ENCODE assay signal across 25 cellular contexts in genomic region chr14:99003646-99004045, GRCh38.
A peak's percentile ranks its signal among the peaks of the same experiment; 100 is the strongest.
DNase-seq lines count a peak whose midpoint lies in the region; ATAC-seq, FAIRE-seq and TF ChIP-seq lines count a peak whose summit lies in the region.
"Had no signal": no experiment of that assay in that cellular context is flagged by ENCODE, and none has a peak within 500 bp of the region (broad histone marks: within the 10 kb centered on the region; RNA-seq: fewer than 3 reads in every experiment).

No MANE protein-coding gene starts in this region.

- no peak overlapping the region for H3K27ac ChIP-seq in HepG2 (ENCODE audit: extremely low read length, insufficient read depth, low read length)
- no peak overlapping the region for H3K27ac ChIP-seq in right lobe of liver
- no peak overlapping the region for H3K27ac ChIP-seq in endodermal cell (ENCODE audit: low read depth, low read length)
- H3K27ac ChIP-seq in keratinocyte (ENCODE audit: control insufficient read depth, insufficient read depth, low read length) = no peak overlapping the region
- no peak overlapping the region for H3K27ac ChIP-seq in heart right ventricle
- H3K27ac ChIP-seq: 22Rv1, BLaER1 had no signal

- H3K27ac Mint-ChIP-seq in endodermal cell = no peak overlapping the region
- H3K27ac Mint-ChIP-seq: B cell; CD14-positive monocyte; CD4-positive, alpha-beta T cell; GM23338; HFFc6 had no signal

- no peak for FAIRE-seq in HepG2 (lab: Jason Lieb, UNC)
- peak; percentile 13 for FAIRE-seq in keratinocyte (lab: Jason Lieb, UNC)
- FAIRE-seq: A204.1, D721Med, GM12891, GM18507 had no signal

- DNase-seq in HepG2 (ENCODE audit: low spot score) = no peak
- DNase-seq in right lobe of liver = no peak
- DNase-seq in endodermal cell = peak; percentile 10
- no peak for DNase-seq in keratinocyte (ENCODE audit: low read depth, low spot score)
- no peak for DNase-seq in stimulated activated CD4-positive, alpha-beta T cell treated with anti-CD3 and anti-CD28 coated beads, Interleukin-4, amount 100 ng/mL, for 24 hours
- DNase-seq in heart right ventricle = no peak
- no peak for DNase-seq in NCI-H146 treated with DMSO at 0.1 percent for 48 hours (lab: John Stamatoyannopoulos, UW; ENCODE audit: unreplicated experiment)
- DNase-seq: CD4-positive, alpha-beta T cell; CD8-positive, alpha-beta memory T cell; DMS 273 treated with DMSO at 0.1 percent for 48 hours; DMS79; EL; GDM1; HFFc6 had no signal

- dilution Hi-C loops in keratinocyte (cut with MboI; ENCODE audit: extremely low pct_ligation_motif_present, low sequenced_read_pairs) = no loop called here

- BruUV-seq in HepG2 (replicated peaks; lab: Mats Ljungman, UMichigan) = no TSS peak

- in situ Hi-C loops in HepG2 (cut with HindIII; ENCODE audit: extremely low pct_ligation_motif_present, low pct_unique_long_range_greater_than_20kb) = no loop called here

- H3K4me1 Mint-ChIP-seq in endodermal cell = peaks cover 11% of the 10 kb centered on the region
- H3K4me1 Mint-ChIP-seq: B cell; CD8-positive, alpha-beta memory T cell had no signal

- H3K36me3 Mint-ChIP-seq in endodermal cell (ENCODE audit: low read depth) = no peaks in the 10 kb centered on the region
- H3K36me3 Mint-ChIP-seq: CD8-positive, alpha-beta memory T cell had no signal

- no peak for TF ChIP-seq CTCF in HepG2 (CRISPR knock-in tag; IDR thresholded peaks at IDR 0.05)
- no peak for TF ChIP-seq CTCF in right lobe of liver (IDR thresholded peaks at IDR 0.05)
- TF ChIP-seq CTCF in endodermal cell (conservative IDR thresholded peaks at IDR 0.05) = no peak
- no peak for TF ChIP-seq CTCF in keratinocyte (optimal IDR thresholded peaks at IDR 0.05 in 1 of 3, IDR thresholded peaks at IDR 0.05 in 1 of 3, conservative IDR thresholded peaks at IDR 0.05 in 1 of 3; ENCODE audit: extremely low read depth in 1 of 3, insufficient read depth in 2 of 3, low read length in 3 of 3)
- TF ChIP-seq CTCF in heart right ventricle (IDR thresholded peaks at IDR 0.05) = no peak

- H3K4me3 Mint-ChIP-seq in endodermal cell = no peak overlapping the region
- H3K4me3 Mint-ChIP-seq: B cell; CD14-positive monocyte; CD4-positive, alpha-beta T cell; CD8-positive, alpha-beta memory T cell; GM23338; HFFc6 had no signal

- H3K27me3 Mint-ChIP-seq in endodermal cell (ENCODE audit: insufficient read depth) = peaks cover under 1% of the 10 kb centered on the region
- H3K27me3 Mint-ChIP-seq: B cell; CD4-positive, alpha-beta T cell had no signal

- H3K4me3 ChIP-seq in HepG2 (replicated peaks in 1 of 3; ENCODE audit: insufficient read depth in 1 of 3, low read depth in 2 of 3, low read length in 3 of 3) (no peak overlapping the region), right lobe of liver (no peak overlapping the region), endodermal cell (ENCODE audit: low read length) (no peak overlapping the region), keratinocyte (ENCODE audit: control insufficient read depth in 2 of 3, extremely low read depth in 1 of 3, insufficient read depth in 2 of 3, low read depth in 1 of 3, low read length in 3 of 3) (no peak overlapping the region), heart right ventricle (no peak overlapping the region)
- H3K4me3 ChIP-seq: BLaER1, GM23338, HAP-1 had no signal

- POLR2A ChIA-PET in HepG2 (lab: Yijun Ruan, JAX) = no interaction called here

- no peaks in the 10 kb centered on the region for H3K9me3 Mint-ChIP-seq in endodermal cell
- H3K9me3 Mint-ChIP-seq: CD4-positive, alpha-beta T cell; CD8-positive, alpha-beta memory T cell; GM23338 had no signal

- H3K4me1 ChIP-seq in HepG2 (ENCODE audit: insufficient read depth, low read length) = no peaks in the 10 kb centered on the region
- H3K4me1 ChIP-seq in right lobe of liver = no peaks in the 10 kb centered on the region
- no peaks in the 10 kb centered on the region for H3K4me1 ChIP-seq in endodermal cell (ENCODE audit: control insufficient read depth, insufficient read depth, low read length)
- H3K4me1 ChIP-seq in keratinocyte (ENCODE audit: control insufficient read depth, extremely low read depth, insufficient read depth, low read length) = no peaks in the 10 kb centered on the region
- no peaks in the 10 kb centered on the region for H3K4me1 ChIP-seq in heart right ventricle
- H3K4me1 ChIP-seq: BLaER1, HAP-1 had no signal

- ATAC-seq in HepG2 (no peak), right lobe of liver (no peak), HG03378 (IDR thresholded peaks at IDR 0.05; ENCODE audit: unreplicated experiment) (no peak), heart right ventricle (no peak)
- ATAC-seq: GM23338 had no signal

- H3K36me3 ChIP-seq in HepG2 (replicated peaks in 1 of 2; ENCODE audit: control insufficient read depth in 1 of 2, insufficient read depth in 2 of 2, low read length in 2 of 2) (no peaks in the 10 kb centered on the region), right lobe of liver (no peaks in the 10 kb centered on the region), endodermal cell (ENCODE audit: control insufficient read depth, insufficient read depth, low read length) (no peaks in the 10 kb centered on the region), keratinocyte (ENCODE audit: control insufficient read depth in 2 of 2, extremely low read depth in 1 of 2, insufficient read depth in 2 of 2, low read length in 2 of 2) (no peaks in the 10 kb centered on the region), heart right ventricle (no peaks in the 10 kb centered on the region)
- H3K36me3 ChIP-seq: BLaER1, HAP-1 had no signal

- H3K27me3 ChIP-seq in HepG2 (ENCODE audit: control insufficient read depth in 1 of 2, insufficient read depth in 2 of 2, low read length in 2 of 2) (peaks cover 2 to 14% of the 10 kb centered on the region in 2 experiments; a peak in 2 of 5 replicates), right lobe of liver (no peaks in the 10 kb centered on the region), endodermal cell (ENCODE audit: control insufficient read depth, insufficient read depth, low read length, poor library complexity, severe bottlenecking) (no peaks in the 10 kb centered on the region), keratinocyte (ENCODE audit: control insufficient read depth, extremely low read depth, insufficient read depth, low read length) (no peaks in the 10 kb centered on the region), heart right ventricle (peaks cover 0 to 8% (median 7%) of the 10 kb centered on the region in 7 donors)
- H3K27me3 ChIP-seq: BLaER1 had no signal

- H3K9ac ChIP-seq in HepG2 (ENCODE audit: insufficient read depth, low read depth, low read length) (no peak overlapping the region), endodermal cell (ENCODE audit: extremely low read depth, low read length, poor library complexity, severe bottlenecking) (no peak overlapping the region), keratinocyte (ENCODE audit: control insufficient read depth, extremely low read depth, insufficient read depth, low read length) (no peak overlapping the region)
- H3K9ac ChIP-seq: BLaER1 had no signal

- TF ChIP-seq POLR2A in HepG2 (IDR thresholded peaks at IDR 0.05; ENCODE audit: insufficient read depth in 1 of 2, low read depth in 2 of 2, low read length in 2 of 2) = no peak
- TF ChIP-seq POLR2A in right lobe of liver (IDR thresholded peaks at IDR 0.05) = no peak

- no peak for TF ChIP-seq RAD21 in HepG2 (CRISPR knock-in tag; IDR thresholded peaks at IDR 0.05)

- no peak overlapping the region for H3K4me2 ChIP-seq in HepG2 (ENCODE audit: low read depth, low read length)
- H3K4me2 ChIP-seq in keratinocyte (ENCODE audit: control insufficient read depth, extremely low read depth, insufficient read depth, low read depth, low read length) = no peak overlapping the region
- H3K4me2 ChIP-seq: BLaER1, GM23338 had no signal

- H4K20me1 ChIP-seq in HepG2 (ENCODE audit: insufficient read depth, low read length) = no peaks in the 10 kb centered on the region
- no peaks in the 10 kb centered on the region for H4K20me1 ChIP-seq in keratinocyte (ENCODE audit: control insufficient read depth, extremely low read depth, insufficient read depth, low read length)
- H4K20me1 ChIP-seq: BLaER1 had no signal

- no peaks in the 10 kb centered on the region for H3K9me3 ChIP-seq in HepG2 (ENCODE audit: low read length)
- H3K9me3 ChIP-seq in right lobe of liver = no peaks in the 10 kb centered on the region
- no peaks in the 10 kb centered on the region for H3K9me3 ChIP-seq in endodermal cell (ENCODE audit: control insufficient read depth, low read length)
- H3K9me3 ChIP-seq in keratinocyte (ENCODE audit: control insufficient read depth, low read depth, low read length) = no peaks in the 10 kb centered on the region
- no peaks in the 10 kb centered on the region for H3K9me3 ChIP-seq in heart right ventricle
- H3K9me3 ChIP-seq: BLaER1, HAP-1 had no signal

- no peaks in the 10 kb centered on the region for H3K9me1 ChIP-seq in keratinocyte (ENCODE audit: control insufficient read depth, extremely low read depth, insufficient read depth, low read length)

- no peaks in the 10 kb centered on the region for H3K79me2 ChIP-seq in HepG2 (ENCODE audit: insufficient read depth, low read length)
- no peaks in the 10 kb centered on the region for H3K79me2 ChIP-seq in keratinocyte (ENCODE audit: control insufficient read depth, insufficient read depth, low read length)

- intact Hi-C loops in HepG2 (cut with micrococcal nuclease; ENCODE audit: unreplicated experiment) (no loop called here), right lobe of liver (cut with DNase I) (no loop called here), heart right ventricle (cut with DNase I) (no loop called here)

- no peak overlapping the region for H2AFZ ChIP-seq in HepG2 (ENCODE audit: low read length)
- no peak overlapping the region for H2AFZ ChIP-seq in keratinocyte (ENCODE audit: control insufficient read depth, low read length)
- H2AFZ ChIP-seq: GM23338 had no signal

- TF ChIP-seq EP300 in HepG2 (IDR thresholded peaks at IDR 0.05; ENCODE audit: low read depth in 2 of 2, low read length in 2 of 2) (no peak), HepG2 (CRISPR knock-in tag; IDR thresholded peaks at IDR 0.05; ENCODE audit: borderline replicate concordance) (no peak)

- CTCF ChIA-PET in HepG2 (lab: Yijun Ruan, JAX; ENCODE audit: low intra/inter-chr PET ratio, low total read pairs) = no interaction called here

TF ChIP-seq in HepG2, 621 proteins besides CTCF, POLR2A, EP300 and RAD21:
- TF ChIP-seq CEBPB (IDR thresholded peaks at IDR 0.05; ENCODE audit: borderline replicate concordance, low read depth, low read length) = peak; percentile 29; the same call in 1 of the 2 replicates
- TF ChIP-seq CSRNP2 (CRISPR knock-in tag; conservative IDR thresholded peaks at IDR 0.05; ENCODE audit: low read depth) = no peak
